8 cellular contexts compared by ENCODE assay signal in genomic region chr4:185640809-185641675, GRCh38.
DNase-seq lines count a peak whose midpoint lies in the region; ATAC-seq and TF ChIP-seq lines count a peak whose summit lies in the region.

No MANE protein-coding gene starts in this region.

- TF ChIP-seq EP300 in sigmoid colon (IDR thresholded peaks at IDR 0.05) = no peak

- H3K4me3 ChIP-seq in GM06990 (replicated peaks; ENCODE audit: low read depth, low read length) = no peak overlapping the region
- no peak overlapping the region for H3K4me3 ChIP-seq in SK-N-MC
- no peak overlapping the region for H3K4me3 ChIP-seq in sigmoid colon

- H3K4me3 Mint-ChIP-seq in activated T-cell treated with anti-CD3 and anti-CD28 coated beads, Interleukin-2, amount 50 U/mL, for 24 hours = no peak overlapping the region

- H3K9me3 Mint-ChIP-seq in activated T-cell treated with anti-CD3 and anti-CD28 coated beads, Interleukin-2, amount 50 U/mL, for 24 hours = no peaks in the 10 kb centered on the region

- peaks cover 1% of the 10 kb centered on the region for H3K4me1 Mint-ChIP-seq in activated T-cell treated with anti-CD3 and anti-CD28 coated beads, Interleukin-2, amount 50 U/mL, for 24 hours (ENCODE audit: low read depth)

- H3K27ac ChIP-seq in SK-N-MC (no peak overlapping the region), foreskin keratinocyte (no peak overlapping the region), sigmoid colon (peak overlapping the region; percentile 4 to 78 (median 69))

- H3K27me3 Mint-ChIP-seq in activated T-cell treated with anti-CD3 and anti-CD28 coated beads, Interleukin-2, amount 50 U/mL, for 24 hours = peaks cover 59% of the 10 kb centered on the region

- peak; percentile 25 for TF ChIP-seq CTCF in GM06990 (IDR thresholded peaks at IDR 0.05; ENCODE audit: insufficient read depth, low read length, poor library complexity, severe bottlenecking)
- peak; percentile 67 for TF ChIP-seq CTCF in foreskin keratinocyte (conservative IDR thresholded peaks at IDR 0.05)
- peak; percentile 27 to 50 (median 42) for TF ChIP-seq CTCF in sigmoid colon (IDR thresholded peaks at IDR 0.05)

- ATAC-seq in foreskin keratinocyte = peak; percentile 36

- DNase-seq in GM06990 (ENCODE audit: extremely low read depth, insufficient read length) (no peak), LoVo (ENCODE audit: low spot score) (peak; percentile 54), SK-N-MC (ENCODE audit: low read depth, low spot score) (peak; percentile 42), foreskin keratinocyte (peak; percentile 17 to 48), sigmoid colon (no peak), mesenteric fat pad (ENCODE audit: low spot score) (no peak)
- no peak for DNase-seq in activated T-cell treated with anti-CD3 and anti-CD28 coated beads, Interleukin-2, amount 50 U/mL, for 24 hours
- no peak for DNase-seq in activated CD4-positive, alpha-beta T cell treated with anti-CD3 and anti-CD28 coated beads for 1 hour

- TF ChIP-seq POLR2A in sigmoid colon (IDR thresholded peaks at IDR 0.05) = no peak

- H3K36me3 Mint-ChIP-seq in activated T-cell treated with anti-CD3 and anti-CD28 coated beads, Interleukin-2, amount 50 U/mL, for 24 hours (ENCODE audit: low read depth) = no peaks in the 10 kb centered on the region

- H3K4me1 ChIP-seq in foreskin keratinocyte = no peaks in the 10 kb centered on the region
- peaks cover 0 to 59% (median 33%) of the 10 kb centered on the region in 4 donors for H3K4me1 ChIP-seq in sigmoid colon

- H3K36me3 ChIP-seq in GM06990 (ENCODE audit: control insufficient read depth, insufficient read depth, low read length) (no peaks in the 10 kb centered on the region), SK-N-MC (ENCODE audit: insufficient read depth, low read length) (no peaks in the 10 kb centered on the region), sigmoid colon (peaks cover 11 to 41% (median 16%) of the 10 kb centered on the region in 4 donors)

- H3K9ac ChIP-seq in SK-N-MC (ENCODE audit: insufficient read length) = no peak overlapping the region

- intact Hi-C loops in sigmoid colon (cut with DNase I) = loop anchor here (2.0 kb wide), 2 partner anchors 388 to 398 kb away; no protein-coding TSS in a partner anchor

- H3K9me3 ChIP-seq in SK-N-MC (ENCODE audit: low read depth, low read length) (no peaks in the 10 kb centered on the region), sigmoid colon (no peaks in the 10 kb centered on the region)

- 61% methylated on average over 4 of the region's 4 CpGs for WGBS in sigmoid colon, 2 donors

- H3K27ac Mint-ChIP-seq in activated T-cell treated with anti-CD3 and anti-CD28 coated beads, Interleukin-2, amount 50 U/mL, for 24 hours = no peak overlapping the region

- H3K27me3 ChIP-seq in GM06990 (replicated peaks; ENCODE audit: control insufficient read depth, insufficient read depth, low read length) = no peaks in the 10 kb centered on the region; the same call in 1 of the 2 replicates
- H3K27me3 ChIP-seq in foreskin keratinocyte = no peaks in the 10 kb centered on the region
- no peaks in the 10 kb centered on the region for H3K27me3 ChIP-seq in sigmoid colon

Comparison
In these comparisons a context has a peak if more than half of its experiments do, and no peak if none do; other contexts are left out.
1. DNase-seq: peak in LoVo (single experiment), SK-N-MC (single experiment) and foreskin keratinocyte (2 of 2); none in GM06990 (single experiment), sigmoid colon (single experiment), activated T-cell treated with anti-CD3 and anti-CD28 coated beads, Interleukin-2, amount 50 U/mL, for 24 hours (single experiment), activated CD4-positive, alpha-beta T cell treated with anti-CD3 and anti-CD28 coated beads for 1 hour (single experiment) and mesenteric fat pad (single experiment).
2. H3K27ac ChIP-seq: peak in sigmoid colon (4 of 4); none in SK-N-MC (single experiment) and foreskin keratinocyte (single experiment).
3. Peak in every context shown above with its lines, with median percentiles within 50 percentile points of each other: CTCF ChIP-seq.